15 cellular contexts compared by ENCODE assay signal in the genomic region with DNA sequence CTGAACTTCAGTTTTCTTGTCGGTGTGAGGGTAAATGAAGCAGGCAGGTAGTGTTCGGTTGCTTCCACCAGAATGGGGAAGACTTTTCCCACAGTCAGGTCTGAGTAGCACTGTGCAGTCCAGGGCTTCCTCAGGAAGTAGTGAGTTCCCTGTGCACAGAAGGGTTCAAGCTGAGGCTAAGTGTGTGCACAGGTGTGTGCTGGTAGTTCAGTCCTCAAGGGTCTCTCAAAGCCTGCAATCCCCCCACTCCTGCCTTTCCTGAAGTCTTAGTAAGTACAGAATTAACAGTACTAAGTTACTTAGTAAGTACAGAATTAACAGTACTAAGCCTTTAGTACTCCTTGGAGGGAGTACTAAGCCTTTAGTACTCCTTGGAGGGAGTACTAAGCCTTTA. TPM values are rescaled to one million over a fixed set of nuclear protein-coding genes. Genes with fewer than 3 reads are reported as not detected.
DNase-seq lines count a peak whose midpoint lies in the region; ATAC-seq and TF ChIP-seq lines count a peak whose summit lies in the region.
"Had no signal": no experiment of that assay in that cellular context is flagged by ENCODE, and none has a peak within 500 bp of the region (broad histone marks: within the 10 kb centered on the region; RNA-seq: fewer than 3 reads in every experiment).

No MANE protein-coding gene starts in this region.

- no peak overlapping the region for H2AK5ac ChIP-seq in H9 (ENCODE audit: insufficient read length, low read length)

- H3K36me3 Mint-ChIP-seq in H9 (ENCODE audit: insufficient read depth in 1 of 3, low read depth in 3 of 3) = peaks cover 0 to 3% (median 2%) of the 10 kb centered on the region in 3 experiments; a peak in 2 of 7 replicates
- H3K36me3 Mint-ChIP-seq: CD8-positive, alpha-beta T cell had no signal

- no peak overlapping the region for H4K5ac ChIP-seq in H9 (ENCODE audit: insufficient read length, low read depth, low read length)

- H3K9me3 ChIP-seq in H9 (ENCODE audit: control insufficient read depth, low read depth, low read length) = no peaks in the 10 kb centered on the region
- H3K9me3 ChIP-seq in colonic mucosa = no peaks in the 10 kb centered on the region
- H3K9me3 ChIP-seq in lower lobe of right lung = no peaks in the 10 kb centered on the region

- H3K4me3 ChIP-seq in colonic mucosa (peak overlapping the region; percentile 60), lower lobe of right lung (peak overlapping the region; percentile 63), skin epidermis (peak overlapping the region in 5 of 7 experiments; percentile 5 to 52 (median 42))

- no peaks in the 10 kb centered on the region for H3K27me3 ChIP-seq in H9 (ENCODE audit: insufficient read depth, low read length)
- H3K27me3 ChIP-seq in colonic mucosa = no peaks in the 10 kb centered on the region
- peaks cover 16% of the 10 kb centered on the region for H3K27me3 ChIP-seq in lower lobe of right lung (ENCODE audit: low read depth)

- no CpG with 5 or more reads among the region's 2 CpGs for WGBS in H9 (ENCODE audit: extremely low coverage, insufficient read length, low lambda C conversion rate)

- H3K79me1 ChIP-seq in H9 (ENCODE audit: insufficient read depth, low read depth, low read length, poor library complexity, severe bottlenecking) = no peaks in the 10 kb centered on the region

- no peaks in the 10 kb centered on the region for H3K9me3 Mint-ChIP-seq in H9
- H3K9me3 Mint-ChIP-seq: CD8-positive, alpha-beta T cell; central memory CD8-positive, alpha-beta T cell had no signal

- no peaks in the 10 kb centered on the region for H4K20me1 ChIP-seq in H9 (ENCODE audit: control insufficient read depth, insufficient read depth, insufficient read length)

- intact Hi-C loops in colonic mucosa (cut with DNase I) (no loop called here), lower lobe of right lung (cut with DNase I) (no loop called here)

- H3K27me3 Mint-ChIP-seq in H9 (ENCODE audit: low read depth) = peaks cover 37% of the 10 kb centered on the region

- no peak overlapping the region for H4K8ac ChIP-seq in H9 (replicated peaks; ENCODE audit: insufficient read length, low read depth, low read length)

- no peak overlapping the region for H2BK12ac ChIP-seq in H9 (ENCODE audit: insufficient read length, low read depth, low read length)

- H2BK15ac ChIP-seq in H9 (ENCODE audit: low read depth, low read length) = no peak overlapping the region

- H3K4ac ChIP-seq in H9 (ENCODE audit: low read depth, low read length) = no peak overlapping the region

- H3K27ac ChIP-seq in H9 (ENCODE audit: insufficient read length, low read depth, low read length) (no peak overlapping the region), colonic mucosa (peak overlapping the region; percentile 90), lower lobe of right lung (peak overlapping the region; percentile 68), skin epidermis (peak overlapping the region in 5 of 21 experiments; percentile 65 to 79 (median 73))
- H3K27ac ChIP-seq: HL-60 had no signal

- H3K23ac ChIP-seq in H9 (ENCODE audit: insufficient read length, low read depth, low read length) = no peak overlapping the region

- H3K4me2 ChIP-seq in H9 (ENCODE audit: insufficient read depth, insufficient read length, low read length) = peak overlapping the region; percentile 40

- no peak overlapping the region for H2AFZ ChIP-seq in H9 (ENCODE audit: low read length)

- no peak overlapping the region for H3T11ph ChIP-seq in H9 (ENCODE audit: low read length)

- DNase-seq in H9 (no peak), colonic mucosa (no peak), lower lobe of right lung (no peak), GM03348 (ENCODE audit: low spot score) (no peak), NCI-H1092 treated with DMSO at 0.1 percent for 48 hours (lab: John Stamatoyannopoulos, UW) (no peak)
- DNase-seq: activated T-cell treated with anti-CD3 and anti-CD28 coated beads, Interleukin-2, amount 50 U/mL, for 1 hour; CD8-positive, alpha-beta T cell; NCI-H1436; NK-92 treated with Interleukin-12 subunit alpha and Interleukin-12 subunit beta, amount 100 ng/mL, for 24 hours; T-helper 2 cell had no signal

- no peak overlapping the region for H3K14ac ChIP-seq in H9 (ENCODE audit: insufficient read depth, low read length)

- TF ChIP-seq CTCF in H9 (conservative IDR thresholded peaks at IDR 0.05) (no peak), colonic mucosa (IDR thresholded peaks at IDR 0.05) (no peak), lower lobe of right lung (IDR thresholded peaks at IDR 0.05) (no peak)

- H3K18ac ChIP-seq in H9 (ENCODE audit: insufficient read length, low read depth, low read length) = no peak overlapping the region

- peaks cover 52 to 63% of the 10 kb centered on the region in 2 experiments for H3K4me1 Mint-ChIP-seq in H9

- H3K79me2 ChIP-seq in H9 (ENCODE audit: insufficient read depth, low read length) = peaks cover 3% of the 10 kb centered on the region; the same call in 1 of the 2 replicates

- no peak overlapping the region for H3K27ac Mint-ChIP-seq in H9
- H3K27ac Mint-ChIP-seq: CD8-positive, alpha-beta T cell had no signal

- H4K91ac ChIP-seq in H9 (ENCODE audit: insufficient read length, low read depth, low read length) = no peak overlapping the region

- peaks cover 13% of the 10 kb centered on the region for H3K23me2 ChIP-seq in H9 (ENCODE audit: insufficient read length, low read depth, low read length, poor library complexity, severe bottlenecking)

- H3K4me3 Mint-ChIP-seq in H9 = peak overlapping the region; percentile 79 to 90

- H3K9ac ChIP-seq in H9 (ENCODE audit: extremely low read depth, insufficient read length, low read length) = no peak overlapping the region
- peak overlapping the region in 1 of 2 donors; percentile 99 for H3K9ac ChIP-seq in colonic mucosa (ENCODE audit: low read depth in 2 of 2, low read length in 2 of 2)

- H3K36me3 ChIP-seq in colonic mucosa = no peaks in the 10 kb centered on the region
- H3K36me3 ChIP-seq in lower lobe of right lung = no peaks in the 10 kb centered on the region

- H2BK20ac ChIP-seq in H9 (ENCODE audit: low read depth, low read length, poor library complexity, severe bottlenecking) = no peak overlapping the region

- H3K56ac ChIP-seq in H9 (ENCODE audit: insufficient read length, low read depth, low read length) = no peak overlapping the region

- ATAC-seq in lower lobe of right lung (no peak), HG03097 (IDR thresholded peaks at IDR 0.05; ENCODE audit: low FRiP score, unreplicated experiment) (no peak), HG03457 (IDR thresholded peaks at IDR 0.05; ENCODE audit: unreplicated experiment) (no peak)
- ATAC-seq: CD8-positive, alpha-beta T cell had no signal

- no peak overlapping the region for H2BK120ac ChIP-seq in H9 (ENCODE audit: low read depth, low read length, poor library complexity, severe bottlenecking)

- no peak overlapping the region for H2BK5ac ChIP-seq in H9 (ENCODE audit: insufficient read length, low read length)

- H3K4me1 ChIP-seq in H9 (ENCODE audit: insufficient read depth, low read length) (peaks cover 6% of the 10 kb centered on the region; the same call in 1 of the 2 replicates), colonic mucosa (peaks cover 14% of the 10 kb centered on the region), lower lobe of right lung (peaks cover 61% of the 10 kb centered on the region)

RNA-seq across cellular contexts. Expression of gene DAB2IP, which starts 1.4 kb away (rescaled TPM):
- 22.0 and 22.6 TPM in 2 replicates for total RNA-seq in H9 (2021)
- 100 to 1,000 TPM; 126 to 130 TPM for total RNA-seq in colonic mucosa
- total RNA-seq in lower lobe of right lung = 54.1 TPM
